ENCODE assay signal across 19 cellular contexts in genomic region chr11:46176421-46176820, GRCh38. TPM values are rescaled to one million over a fixed set of nuclear protein-coding genes. Genes with fewer than 3 reads are reported as not detected.
DNase-seq lines count a peak whose midpoint lies in the region; ATAC-seq and TF ChIP-seq lines count a peak whose summit lies in the region.
"Had no signal": no experiment of that assay in that cellular context is flagged by ENCODE, and none has a peak within 500 bp of the region (broad histone marks: within the 10 kb centered on the region; RNA-seq: fewer than 3 reads in every experiment).

No MANE protein-coding gene starts in this region.

- H3K4me3 Mint-ChIP-seq in stimulated activated naive B cell treated with anti-CD40 and anti-IgM and Interleukin-4, amounts not matched to agents 10 μg/mL and 1 μg/mL and 100 μg/mL, for 72 hours: no peak overlapping the region
- H3K4me3 Mint-ChIP-seq: CD8-positive, alpha-beta memory T cell had no signal

- H3K36me3 Mint-ChIP-seq in stimulated activated naive B cell treated with anti-CD40 and anti-IgM and Interleukin-4, amounts not matched to agents 10 μg/mL and 1 μg/mL and 100 μg/mL, for 72 hours: no peaks in the 10 kb centered on the region

- H3K27ac Mint-ChIP-seq in stimulated activated naive B cell treated with anti-CD40 and anti-IgM and Interleukin-4, amounts not matched to agents 10 μg/mL and 1 μg/mL and 100 μg/mL, for 72 hours: peak overlapping the region; percentile 15
- H3K27ac Mint-ChIP-seq: CD8-positive, alpha-beta memory T cell had no signal

- no peak overlapping the region for H3K4me3 ChIP-seq in brain microvascular endothelial cell (ENCODE audit: low read depth, low read length)
- H3K4me3 ChIP-seq: BLaER1 treated with 17β-estradiol and CSF1 and Interleukin-3, amounts not matched to agents 10 nM and 100 nM; HAP-1; Peyer's patch had no signal

- H3K4me1 Mint-ChIP-seq in stimulated activated naive B cell treated with anti-CD40 and anti-IgM and Interleukin-4, amounts not matched to agents 10 μg/mL and 1 μg/mL and 100 μg/mL, for 72 hours: no peaks in the 10 kb centered on the region
- H3K4me1 Mint-ChIP-seq: CD8-positive, alpha-beta memory T cell had no signal

- CTCF ChIA-PET in RWPE1 (lab: Yijun Ruan, JAX): interaction anchor here (0.7 kb wide), 1 partner anchor 214 kb away, joined by 3 read pairs; no protein-coding TSS in a partner anchor

- TF ChIP-seq CTCF in RWPE1 (conservative IDR thresholded peaks at IDR 0.05; ENCODE audit: low read depth) (no peak), brain microvascular endothelial cell (IDR thresholded peaks at IDR 0.05; ENCODE audit: low read depth, low read length, missing control alignments) (no peak)

- H3K27ac ChIP-seq in RWPE1: no peak overlapping the region
- no peak overlapping the region for H3K27ac ChIP-seq in brain microvascular endothelial cell
- H3K27ac ChIP-seq: BLaER1 treated with 17β-estradiol and CSF1 and Interleukin-3, amounts not matched to agents 10 nM and 100 nM; HL-60; Peyer's patch had no signal

- in situ Hi-C loops in brain microvascular endothelial cell (cut with HindIII; ENCODE audit: low pct_ligation_motif_present, low sequenced_read_pairs): no loop called here

- H3K36me3 ChIP-seq in brain microvascular endothelial cell (replicated peaks): no peaks in the 10 kb centered on the region
- H3K36me3 ChIP-seq: BLaER1 treated with 17β-estradiol and CSF1 and Interleukin-3, amounts not matched to agents 10 nM and 100 nM; HAP-1; Peyer's patch had no signal

- POLR2A ChIA-PET in RWPE1 (lab: Yijun Ruan, JAX; ENCODE audit: low non-redundant PET): no interaction called here

- no peaks in the 10 kb centered on the region for H3K27me3 ChIP-seq in brain microvascular endothelial cell (replicated peaks)
- H3K27me3 ChIP-seq: BLaER1 treated with 17β-estradiol and CSF1 and Interleukin-3, amounts not matched to agents 10 nM and 100 nM; Peyer's patch had no signal

- peaks cover 5% of the 10 kb centered on the region in 2 donors for H3K9me3 Mint-ChIP-seq in stimulated activated naive B cell treated with anti-CD40 and anti-IgM and Interleukin-4, amounts not matched to agents 10 μg/mL and 1 μg/mL and 100 μg/mL, for 72 hours
- H3K9me3 Mint-ChIP-seq: CD8-positive, alpha-beta memory T cell had no signal

- DNase-seq in HT-29 (ENCODE audit: low spot score) (peak; percentile 62), RWPE1 (ENCODE audit: low spot score) (peak; percentile 15), left colon (peak in 1 of 2 donors; percentile 20), brain microvascular endothelial cell (no peak), HUDEP-2 (lab: John Stamatoyannopoulos, UW; ENCODE audit: unreplicated experiment in 76 of 76) (no peak), NCI-H2196 (lab: John Stamatoyannopoulos, UW; ENCODE audit: unreplicated experiment) (no peak)
- DNase-seq in stimulated activated naive B cell treated with anti-CD40 and anti-IgM and Interleukin-4, amounts not matched to agents 10 μg/mL and 1 μg/mL and 100 μg/mL, for 72 hours: no peak
- DNase-seq: CD8-positive, alpha-beta memory T cell; GDM1; MV-4-11; NCI-H1694 treated with DMSO at 0.1 percent for 48 hours; NCI-H226; NCI-H524; Peyer's patch; Right ventricle myocardium superior; SK-N-SH had no signal

- peaks cover 31 to 43% of the 10 kb centered on the region in 2 donors for H3K27me3 Mint-ChIP-seq in stimulated activated naive B cell treated with anti-CD40 and anti-IgM and Interleukin-4, amounts not matched to agents 10 μg/mL and 1 μg/mL and 100 μg/mL, for 72 hours

- peak; percentile 78 for ATAC-seq in left colon
- ATAC-seq in stimulated activated naive B cell treated with anti-CD40 and anti-IgM and Interleukin-4, amounts not matched to agents 10 μg/mL and 1 μg/mL and 100 μg/mL, for 72 hours (replicated peaks): no peak

- intact Hi-C loops in left colon (cut with DNase I, micrococcal nuclease): no loop called here

RNA-seq across cellular contexts. Expression of gene PHF21A, which starts 55.2 kb away (rescaled TPM):
- total RNA-seq in HT-29 (2014; rRNA removed; shearing (Covaris generic)): 2.5 and 5.9 TPM in 2 replicates
- total RNA-seq in left colon: 10 to 100 TPM; 19.9 to 24.5 TPM

Comparison
In these comparisons a context has a peak if more than half of its experiments do, and no peak if none do; other contexts are left out.
1. DNase-seq: peak in HT-29 (single experiment) and RWPE1 (single experiment); none in stimulated activated naive B cell treated with anti-CD40 and anti-IgM and Interleukin-4, amounts not matched to agents 10 μg/mL and 1 μg/mL and 100 μg/mL, for 72 hours (single experiment), brain microvascular endothelial cell (single experiment), HUDEP-2 (0 of 76) and NCI-H2196 (single experiment).